In the genomic region with DNA sequence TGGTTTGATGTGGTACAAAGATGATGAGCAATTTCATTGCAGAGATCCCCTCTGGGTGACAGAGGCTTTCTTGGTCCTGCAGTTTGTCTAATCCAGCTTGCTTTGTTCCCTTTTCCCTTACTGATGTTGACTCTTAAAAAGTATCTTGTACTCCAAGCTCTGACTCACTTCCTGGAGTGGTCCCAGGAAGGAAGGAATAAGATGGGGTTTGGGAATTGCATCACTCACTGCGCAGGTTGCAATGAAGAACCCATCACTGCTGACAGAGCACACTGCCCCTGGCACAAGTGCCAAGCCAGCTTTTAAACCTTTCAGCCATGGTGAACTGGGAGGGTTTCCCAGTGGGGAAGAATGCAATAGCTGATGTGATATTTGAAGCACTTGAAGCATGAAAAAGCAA, we compare ENCODE assay signal across 25 cellular contexts.
DNase-seq lines count a peak whose midpoint lies in the region; ATAC-seq, FAIRE-seq and TF ChIP-seq lines count a peak whose summit lies in the region.
"Had no signal": no experiment of that assay in that cellular context is flagged by ENCODE, and none has a peak within 500 bp of the region (broad histone marks: within the 10 kb centered on the region; RNA-seq: fewer than 3 reads in every experiment).

No MANE protein-coding gene starts in this region.

- H3K9me3 Mint-ChIP-seq in MCF 10A (ENCODE audit: unreplicated experiment), result peaks cover 7% of the 10 kb centered on the region
- H3K9me3 Mint-ChIP-seq in activated CD4-positive, alpha-beta memory T cell treated with anti-CD3 and anti-CD28 coated beads for 36 hours, result peaks cover 21% of the 10 kb centered on the region
- H3K9me3 Mint-ChIP-seq in activated CD8-positive, alpha-beta T cell treated with anti-CD3 and anti-CD28 coated beads, Interleukin-2, amount 10 ng/mL, durations not matched to agents 7 days and 5 days (ENCODE audit: insufficient read depth), result peaks cover 9% of the 10 kb centered on the region

- ATAC-seq in RWPE2 (ENCODE audit: low read depth) (peak; percentile 75), GM19463 (IDR thresholded peaks at IDR 0.05; ENCODE audit: unreplicated experiment) (no peak)
- ATAC-seq in activated CD8-positive, alpha-beta T cell treated with anti-CD3 and anti-CD28 coated beads, Interleukin-2, amount 10 ng/mL, durations not matched to agents 7 days and 5 days, result no peak
- ATAC-seq: GM23338, HepG2, K562 had no signal

- TF ChIP-seq CTCF in MCF 10A (IDR thresholded peaks at IDR 0.05; ENCODE audit: unreplicated experiment) (no peak), breast epithelium (IDR thresholded peaks at IDR 0.05) (no peak), RWPE2 (IDR thresholded peaks at IDR 0.05; ENCODE audit: poor library complexity, severe bottlenecking) (no peak), bronchial epithelial cell (IDR thresholded peaks at IDR 0.05; ENCODE audit: insufficient read depth, low read length, severe bottlenecking) (no peak)

- CTCF ChIA-PET in MCF 10A (lab: Yijun Ruan, JAX), result interaction anchor here (0.8 kb wide), 1 partner anchor 318 kb away, joined by 4 read pairs; no protein-coding TSS in a partner anchor
- CTCF ChIA-PET in activated CD4-positive, alpha-beta memory T cell treated with anti-CD3 and anti-CD28 coated beads for 36 hours (lab: Charles Lee), result no interaction called here
- CTCF ChIA-PET in activated CD8-positive, alpha-beta T cell treated with anti-CD3 and anti-CD28 coated beads, Interleukin-2, amount 10 ng/mL, durations not matched to agents 7 days and 5 days (lab: Charles Lee), result no interaction called here

- no peaks in the 10 kb centered on the region for H3K4me1 ChIP-seq in breast epithelium
- peaks cover 13% of the 10 kb centered on the region for H3K4me1 ChIP-seq in RWPE2 (ENCODE audit: insufficient read depth, poor library complexity, severe bottlenecking)
- H3K4me1 ChIP-seq: Caco-2 had no signal

- no peaks in the 10 kb centered on the region for H3K36me3 Mint-ChIP-seq in MCF 10A (ENCODE audit: insufficient read depth, unreplicated experiment)
- no peaks in the 10 kb centered on the region for H3K36me3 Mint-ChIP-seq in activated CD4-positive, alpha-beta memory T cell treated with anti-CD3 and anti-CD28 coated beads for 36 hours
- H3K36me3 Mint-ChIP-seq in activated CD8-positive, alpha-beta T cell treated with anti-CD3 and anti-CD28 coated beads, Interleukin-2, amount 10 ng/mL, durations not matched to agents 7 days and 5 days (ENCODE audit: low read depth), result no peaks in the 10 kb centered on the region
- H3K36me3 Mint-ChIP-seq: CD4-positive, alpha-beta memory T cell had no signal

- no peaks in the 10 kb centered on the region for H3K4me1 Mint-ChIP-seq in MCF 10A (ENCODE audit: insufficient read depth, unreplicated experiment)
- no peaks in the 10 kb centered on the region for H3K4me1 Mint-ChIP-seq in activated CD4-positive, alpha-beta memory T cell treated with anti-CD3 and anti-CD28 coated beads for 36 hours (ENCODE audit: low read depth)
- H3K4me1 Mint-ChIP-seq in activated CD8-positive, alpha-beta T cell treated with anti-CD3 and anti-CD28 coated beads, Interleukin-2, amount 10 ng/mL, durations not matched to agents 7 days and 5 days (ENCODE audit: low read depth), result no peaks in the 10 kb centered on the region
- H3K4me1 Mint-ChIP-seq: CD4-positive, alpha-beta memory T cell; GM23338 had no signal

- intact Hi-C loops in MCF 10A (cut with micrococcal nuclease), result no loop called here
- intact Hi-C loops in breast epithelium (cut with DNase I; ENCODE audit: low total_unique reads), result no loop called here
- intact Hi-C loops in head of caudate nucleus (cut with DNase I), result no loop called here
- intact Hi-C loops in activated CD4-positive, alpha-beta memory T cell treated with anti-CD3 and anti-CD28 coated beads for 36 hours (cut with micrococcal nuclease), result no loop called here

- no peaks in the 10 kb centered on the region for H3K9me3 ChIP-seq in breast epithelium
- no peaks in the 10 kb centered on the region for H3K9me3 ChIP-seq in RWPE2 (ENCODE audit: severe bottlenecking)
- H3K9me3 ChIP-seq: BLaER1 treated with 17β-estradiol and CSF1 and Interleukin-3, amounts not matched to agents 10 nM and 100 nM; Caco-2 had no signal

- POLR2A ChIA-PET in MCF 10A (lab: Yijun Ruan, JAX), result interaction anchor here (0.5 kb wide), 1 partner anchor 271 kb away, joined by 3 read pairs; no protein-coding TSS in a partner anchor
- POLR2A ChIA-PET in activated CD4-positive, alpha-beta memory T cell treated with anti-CD3 and anti-CD28 coated beads for 36 hours (lab: Charles Lee), result no interaction called here
- POLR2A ChIA-PET in activated CD8-positive, alpha-beta T cell treated with anti-CD3 and anti-CD28 coated beads, Interleukin-2, amount 10 ng/mL, durations not matched to agents 7 days and 5 days (lab: Charles Lee), result no interaction called here

- DNase-seq in MCF 10A (ENCODE audit: unreplicated experiment) (peak; percentile 87), breast epithelium (ENCODE audit: low spot score in 2 of 2) (no peak), RWPE2 (ENCODE audit: low spot score) (no peak), bronchial epithelial cell (ENCODE audit: low read depth) (peak; percentile 2), head of caudate nucleus (no peak)
- DNase-seq in activated CD4-positive, alpha-beta memory T cell treated with anti-CD3 and anti-CD28 coated beads for 36 hours, result no peak
- DNase-seq in activated CD8-positive, alpha-beta T cell treated with anti-CD3 and anti-CD28 coated beads, Interleukin-2, amount 10 ng/mL, durations not matched to agents 7 days and 5 days, result no peak
- DNase-seq: Caco-2; CD4-positive, alpha-beta memory T cell; DMS 273 treated with DMSO at 0.1 percent for 48 hours; GDM1; HCEC 1CT; NCI-H1092 treated with DMSO at 0.1 percent for 48 hours; NCI-H146; NCI-H2029; NCI-H345; NCI-H526 treated with DMSO at 0.1 percent for 48 hours; SHP77 had no signal

- no peak overlapping the region for H3K27ac Mint-ChIP-seq in MCF 10A (ENCODE audit: low read depth, unreplicated experiment)
- no peak overlapping the region for H3K27ac Mint-ChIP-seq in activated CD4-positive, alpha-beta memory T cell treated with anti-CD3 and anti-CD28 coated beads for 36 hours
- no peak overlapping the region for H3K27ac Mint-ChIP-seq in activated CD8-positive, alpha-beta T cell treated with anti-CD3 and anti-CD28 coated beads, Interleukin-2, amount 10 ng/mL, durations not matched to agents 7 days and 5 days
- H3K27ac Mint-ChIP-seq: CD4-positive, alpha-beta memory T cell; GM23338 had no signal

- H3K4me3 ChIP-seq in breast epithelium (no peak overlapping the region), RWPE2 (ENCODE audit: severe bottlenecking) (no peak overlapping the region), bronchial epithelial cell (ENCODE audit: low read depth, low read length) (no peak overlapping the region)
- H3K4me3 ChIP-seq: BLaER1 treated with 17β-estradiol and CSF1 and Interleukin-3, amounts not matched to agents 10 nM and 100 nM; GM23338; K562 had no signal

- TF ChIP-seq POLR2A in breast epithelium (IDR thresholded peaks at IDR 0.05), result no peak

- H3K27me3 Mint-ChIP-seq in MCF 10A (ENCODE audit: insufficient read depth, unreplicated experiment), result no peaks in the 10 kb centered on the region
- H3K27me3 Mint-ChIP-seq in activated CD4-positive, alpha-beta memory T cell treated with anti-CD3 and anti-CD28 coated beads for 36 hours, result no peaks in the 10 kb centered on the region
- no peaks in the 10 kb centered on the region for H3K27me3 Mint-ChIP-seq in activated CD8-positive, alpha-beta T cell treated with anti-CD3 and anti-CD28 coated beads, Interleukin-2, amount 10 ng/mL, durations not matched to agents 7 days and 5 days (ENCODE audit: low read depth)
- H3K27me3 Mint-ChIP-seq: CD4-positive, alpha-beta memory T cell had no signal

- H3K27me3 ChIP-seq in breast epithelium (no peaks in the 10 kb centered on the region), RWPE2 (ENCODE audit: insufficient read depth, poor library complexity, severe bottlenecking) (no peaks in the 10 kb centered on the region), bronchial epithelial cell (ENCODE audit: control insufficient read depth, insufficient read depth, low read length) (no peaks in the 10 kb centered on the region)
- H3K27me3 ChIP-seq: BLaER1 treated with 17β-estradiol and CSF1 and Interleukin-3, amounts not matched to agents 10 nM and 100 nM had no signal

- H3K36me3 ChIP-seq in breast epithelium, result no peaks in the 10 kb centered on the region
- no peaks in the 10 kb centered on the region for H3K36me3 ChIP-seq in RWPE2 (ENCODE audit: low read depth)
- no peaks in the 10 kb centered on the region for H3K36me3 ChIP-seq in bronchial epithelial cell (ENCODE audit: control insufficient read depth, insufficient read depth, low read length)
- H3K36me3 ChIP-seq: BLaER1 treated with 17β-estradiol and CSF1 and Interleukin-3, amounts not matched to agents 10 nM and 100 nM had no signal

- no peak overlapping the region for H3K4me3 Mint-ChIP-seq in MCF 10A (ENCODE audit: unreplicated experiment)
- no peak overlapping the region for H3K4me3 Mint-ChIP-seq in activated CD4-positive, alpha-beta memory T cell treated with anti-CD3 and anti-CD28 coated beads for 36 hours
- H3K4me3 Mint-ChIP-seq in activated CD8-positive, alpha-beta T cell treated with anti-CD3 and anti-CD28 coated beads, Interleukin-2, amount 10 ng/mL, durations not matched to agents 7 days and 5 days, result no peak overlapping the region
- H3K4me3 Mint-ChIP-seq: CD4-positive, alpha-beta memory T cell; GM23338 had no signal

- no TSS peak for BruUV-seq in MCF 10A (replicated peaks; lab: Mats Ljungman, UMichigan)

- H3K27ac ChIP-seq in breast epithelium, result no peak overlapping the region
- no peak overlapping the region for H3K27ac ChIP-seq in RWPE2 (ENCODE audit: poor library complexity, severe bottlenecking)
- H3K27ac ChIP-seq: 22Rv1; BLaER1 treated with 17β-estradiol and CSF1 and Interleukin-3, amounts not matched to agents 10 nM and 100 nM had no signal

- no peak for FAIRE-seq in bronchial epithelial cell (lab: Jason Lieb, UNC)
- FAIRE-seq: GM18507, HepG2 had no signal

Comparison
In these comparisons a context has a peak if more than half of its experiments do, and no peak if none do; other contexts are left out.
1. DNase-seq: peak in MCF 10A (single experiment) and bronchial epithelial cell (single experiment); none in breast epithelium (0 of 2), RWPE2 (single experiment), head of caudate nucleus (0 of 42), activated CD4-positive, alpha-beta memory T cell treated with anti-CD3 and anti-CD28 coated beads for 36 hours (single experiment) and activated CD8-positive, alpha-beta T cell treated with anti-CD3 and anti-CD28 coated beads, Interleukin-2, amount 10 ng/mL, durations not matched to agents 7 days and 5 days (single experiment).